8 cellular contexts compared by ENCODE assay signal in genomic region chr2:96739633-96740428, GRCh38.
DNase-seq lines count a peak whose midpoint lies in the region; ATAC-seq and TF ChIP-seq lines count a peak whose summit lies in the region.

TSS of gene LMAN2L (minus strand) at chr2:96740064. CDS start at chr2:96740040, 24 bp downstream.

- no peaks in the 10 kb centered on the region for H3K27me3 Mint-ChIP-seq in central memory CD8-positive, alpha-beta T cell

- H3K36me3 Mint-ChIP-seq in central memory CD8-positive, alpha-beta T cell (ENCODE audit: insufficient read depth): peaks cover 11% of the 10 kb centered on the region

- peak within 1 kb of the TSS; percentile 95 for H3K27ac Mint-ChIP-seq in central memory CD8-positive, alpha-beta T cell (ENCODE audit: low read depth)

- TF ChIP-seq POLR2A in GM18951 (IDR thresholded peaks at IDR 0.05; ENCODE audit: extremely low read depth, insufficient read depth, insufficient read length): peak; percentile 79

- peak; percentile 98 for ATAC-seq in HG03196 (IDR thresholded peaks at IDR 0.05; ENCODE audit: unreplicated experiment)
- peak; percentile 100 for ATAC-seq in central memory CD8-positive, alpha-beta T cell (replicated peaks; ENCODE audit: extremely low read depth, poor library complexity, severe bottlenecking)

- H3K4me3 Mint-ChIP-seq in central memory CD8-positive, alpha-beta T cell: peak within 1 kb of the TSS; percentile 98

- DNase-seq in AG08395 (ENCODE audit: low spot score) (peak; percentile 98), NCI-H345 (lab: John Stamatoyannopoulos, UW) (peak; percentile 98), iris pigment epithelial cell (ENCODE audit: low read depth) (peak; percentile 98)
- DNase-seq in activated CD4-positive, CD25-positive, alpha-beta regulatory T cell (lab: John Stamatoyannopoulos, UW): peak; percentile 91 to 95 (median 93)
- peak; percentile 86 to 91 for DNase-seq in central memory CD8-positive, alpha-beta T cell (ENCODE audit: low spot score in 2 of 2)
- peak; percentile 93 to 98 for DNase-seq in stimulated activated CD4-positive, alpha-beta T cell treated with anti-CD3 and anti-CD28 coated beads, Interleukin-12 subunit alpha, Interleukin-12 subunit beta, amount 100 ng/mL, for 24 hours (ENCODE audit: low read depth in 2 of 2)

- in situ Hi-C loops in GM18951 (cut with MboI; ENCODE audit: low sequenced_read_pairs, unreplicated experiment): no loop called here

- H3K4me1 Mint-ChIP-seq in central memory CD8-positive, alpha-beta T cell: peaks cover 38% of the 10 kb centered on the region

- H3K9me3 Mint-ChIP-seq in central memory CD8-positive, alpha-beta T cell: no peaks in the 10 kb centered on the region

Comparison
In these comparisons a context has a peak if more than half of its experiments do, and no peak if none do; other contexts are left out.
1. Peak in every context shown above with its lines: DNase-seq and ATAC-seq.